Comparison of ENCODE assay signal across 2 cellular contexts in genomic region chr16:1998360-1998835, GRCh38.
TF ChIP-seq lines count a peak whose summit lies in the region.

No MANE protein-coding gene starts in this region.

TF ChIP-seq in A549, 52 proteins besides CTCF, POLR2A, EP300 and RAD21:
- no peak for TF ChIP-seq HES2 (IDR thresholded peaks at IDR 0.05)
- TF ChIP-seq FOSB (CRISPR knock-in tag; IDR thresholded peaks at IDR 0.05) = no peak
- no peak for TF ChIP-seq MAZ (IDR thresholded peaks at IDR 0.05; ENCODE audit: borderline replicate concordance, low read depth, low read length)
- TF ChIP-seq ESRRA (IDR thresholded peaks at IDR 0.05; ENCODE audit: borderline replicate concordance, low read length) = no peak
- no peak for TF ChIP-seq HEYL (CRISPR knock-in tag; IDR thresholded peaks at IDR 0.05)
- TF ChIP-seq CBX2 (IDR thresholded peaks at IDR 0.05; ENCODE audit: borderline replicate concordance, low read depth) = no peak

TF ChIP-seq in IMR-90, 13 proteins besides CTCF, POLR2A, EP300 and RAD21:
- TF ChIP-seq CEBPB (IDR thresholded peaks at IDR 0.05; ENCODE audit: low read depth, low read length) = no peak
